ENCODE assay signal across 9 cellular contexts in genomic region chr20:31595654-31596411, GRCh38. TPM values are rescaled to one million over a fixed set of nuclear protein-coding genes. Genes with fewer than 3 reads are reported as not detected.
DNase-seq lines count a peak whose midpoint lies in the region; ATAC-seq and TF ChIP-seq lines count a peak whose summit lies in the region.
"Had no signal": no experiment of that assay in that cellular context is flagged by ENCODE, and none has a peak within 500 bp of the region (broad histone marks: within the 10 kb centered on the region; RNA-seq: fewer than 3 reads in every experiment).

No MANE protein-coding gene starts in this region.

- H3K9me3 Mint-ChIP-seq in activated CD8-positive, alpha-beta memory T cell treated with anti-CD3 and anti-CD28 coated beads, Interleukin-2, amount 10 ng/mL, durations not matched to agents 7 days and 5 days (ENCODE audit: low read depth): no peaks in the 10 kb centered on the region
- H3K9me3 Mint-ChIP-seq: dendritic cell treated with granulocyte-macrophage colony-stimulating factor and Interleukin-4, amounts not matched to agents 40 ng/mL and 50 ng/mL, for 4 days had no signal

- no peak for ATAC-seq in activated CD8-positive, alpha-beta memory T cell treated with anti-CD3 and anti-CD28 coated beads, Interleukin-2, amount 10 ng/mL, durations not matched to agents 7 days and 5 days

- H3K9me3 ChIP-seq in Karpas-422 (ENCODE audit: low read length): no peaks in the 10 kb centered on the region

- no peak overlapping the region for H3K27ac ChIP-seq in Karpas-422 (ENCODE audit: low read length)

- in situ Hi-C loops in SK-MEL-5 (cut with HindIII; ENCODE audit: low pct_unique_long_range_greater_than_20kb, low sequenced_read_pairs): no loop called here

- H3K4me3 ChIP-seq in foreskin fibroblast (ENCODE audit: low read depth in 1 of 2, low read length in 2 of 2) (no peak overlapping the region), Karpas-422 (ENCODE audit: low read length) (no peak overlapping the region)

- intact Hi-C loops in posterior vena cava (cut with DNase I): loop anchor here in 1 of 2 donors (2.0 to 5.0 kb wide), 2 partner anchors 23 to 756 kb away; no protein-coding TSS in a partner anchor

- no peak overlapping the region for H3K4me2 ChIP-seq in Karpas-422 (ENCODE audit: low read depth, low read length, poor library complexity, severe bottlenecking)

- no peaks in the 10 kb centered on the region for H3K79me2 ChIP-seq in Karpas-422 (ENCODE audit: low read length)

- CTCF ChIA-PET in activated CD8-positive, alpha-beta memory T cell treated with anti-CD3 and anti-CD28 coated beads, Interleukin-2, amount 10 ng/mL, durations not matched to agents 7 days and 5 days (lab: Charles Lee): interaction anchor here (2.7 kb wide), 1 partner anchor 17 kb away, joined by 14 read pairs; no protein-coding TSS in a partner anchor
- CTCF ChIA-PET in HEK293T (lab: Yijun Ruan, JAX): interaction anchor here (1.8 kb wide), 1 partner anchor 16 kb away, joined by 8 read pairs; no protein-coding TSS in a partner anchor

- H3K27ac Mint-ChIP-seq in activated CD8-positive, alpha-beta memory T cell treated with anti-CD3 and anti-CD28 coated beads, Interleukin-2, amount 10 ng/mL, durations not matched to agents 7 days and 5 days: no peak overlapping the region
- H3K27ac Mint-ChIP-seq: dendritic cell treated with granulocyte-macrophage colony-stimulating factor and Interleukin-4, amounts not matched to agents 40 ng/mL and 50 ng/mL, for 4 days had no signal

- POLR2A ChIA-PET in HEK293T (lab: Yijun Ruan, JAX): interaction anchor here (1.0 to 1.4 kb wide), 2 partner anchors 9 to 12 kb away, joined by 3 to 12 read pairs; partner anchors contain the start of gene ID1

- no peaks in the 10 kb centered on the region for H3K4me1 Mint-ChIP-seq in activated CD8-positive, alpha-beta memory T cell treated with anti-CD3 and anti-CD28 coated beads, Interleukin-2, amount 10 ng/mL, durations not matched to agents 7 days and 5 days

- H3K9me2 ChIP-seq in Karpas-422 (replicated peaks; ENCODE audit: insufficient read depth, low read length): no peaks in the 10 kb centered on the region

- no peak overlapping the region for H3K4me3 Mint-ChIP-seq in activated CD8-positive, alpha-beta memory T cell treated with anti-CD3 and anti-CD28 coated beads, Interleukin-2, amount 10 ng/mL, durations not matched to agents 7 days and 5 days
- H3K4me3 Mint-ChIP-seq: dendritic cell treated with granulocyte-macrophage colony-stimulating factor and Interleukin-4, amounts not matched to agents 40 ng/mL and 50 ng/mL, for 4 days had no signal

- no peak overlapping the region for H2AFZ ChIP-seq in Karpas-422 (ENCODE audit: low read length)

- no peaks in the 10 kb centered on the region for H3K36me3 Mint-ChIP-seq in activated CD8-positive, alpha-beta memory T cell treated with anti-CD3 and anti-CD28 coated beads, Interleukin-2, amount 10 ng/mL, durations not matched to agents 7 days and 5 days

- no peaks in the 10 kb centered on the region for H4K20me1 ChIP-seq in Karpas-422 (ENCODE audit: insufficient read depth, low read depth, low read length)

- no peak overlapping the region for H3K9ac ChIP-seq in Karpas-422 (ENCODE audit: low read length)

- DNase-seq in EH (ENCODE audit: low read depth) (peak; percentile 98), SK-MEL-5 (ENCODE audit: low read depth, low spot score) (peak; percentile 91), foreskin fibroblast (peak; percentile 99), posterior vena cava (ENCODE audit: low spot score) (peak; percentile 93), Karpas-422 (no peak), HEK293T (ENCODE audit: extremely low spot score) (no peak), globus pallidus (ENCODE audit: low spot score) (no peak)
- DNase-seq in activated CD8-positive, alpha-beta memory T cell treated with anti-CD3 and anti-CD28 coated beads, Interleukin-2, amount 10 ng/mL, durations not matched to agents 7 days and 5 days: no peak

- H3K4me1 ChIP-seq in Karpas-422 (ENCODE audit: low read length): no peaks in the 10 kb centered on the region

- no peaks in the 10 kb centered on the region for H3K27me3 ChIP-seq in Karpas-422 (ENCODE audit: low read length)

- no peaks in the 10 kb centered on the region for H3K36me3 ChIP-seq in Karpas-422 (ENCODE audit: insufficient read depth, low read length)

- TF ChIP-seq CTCF in foreskin fibroblast (IDR thresholded peaks at IDR 0.05; ENCODE audit: low read depth, low read length): no peak

- peaks cover 36% of the 10 kb centered on the region for H3K27me3 Mint-ChIP-seq in activated CD8-positive, alpha-beta memory T cell treated with anti-CD3 and anti-CD28 coated beads, Interleukin-2, amount 10 ng/mL, durations not matched to agents 7 days and 5 days
- H3K27me3 Mint-ChIP-seq: dendritic cell treated with granulocyte-macrophage colony-stimulating factor and Interleukin-4, amounts not matched to agents 40 ng/mL and 50 ng/mL, for 4 days had no signal

TF ChIP-seq in HEK293T, 16 proteins besides CTCF, POLR2A, EP300 and RAD21:
- TF ChIP-seq TARDBP (IDR thresholded peaks at IDR 0.05) (no peak), NFRKB (IDR thresholded peaks at IDR 0.05) (no peak), FOXK2 (IDR thresholded peaks at IDR 0.05) (no peak), ARNT (IDR thresholded peaks at IDR 0.05) (no peak), FOXM1 (IDR thresholded peaks at IDR 0.05; ENCODE audit: borderline replicate concordance) (no peak)
- TF ChIP-seq, protein P1, sequence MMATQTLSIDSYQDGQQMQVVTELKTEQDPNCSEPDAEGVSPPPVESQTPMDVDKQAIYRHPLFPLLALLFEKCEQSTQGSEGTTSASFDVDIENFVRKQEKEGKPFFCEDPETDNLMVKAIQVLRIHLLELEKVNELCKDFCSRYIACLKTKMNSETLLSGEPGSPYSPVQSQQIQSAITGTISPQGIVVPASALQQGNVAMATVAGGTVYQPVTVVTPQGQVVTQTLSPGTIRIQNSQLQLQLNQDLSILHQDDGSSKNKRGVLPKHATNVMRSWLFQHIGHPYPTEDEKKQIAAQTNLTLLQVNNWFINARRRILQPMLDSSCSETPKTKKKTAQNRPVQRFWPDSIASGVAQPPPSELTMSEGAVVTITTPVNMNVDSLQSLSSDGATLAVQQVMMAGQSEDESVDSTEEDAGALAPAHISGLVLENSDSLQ (IDR thresholded peaks at IDR 0.05): no peak

RNA-seq across cellular contexts. Expression of gene ID1, which starts 9.3 kb away (rescaled TPM):
- total RNA-seq in SK-MEL-5 (2014; rRNA removed; shearing (Covaris generic)): 23.3 and 28.2 TPM in 2 replicates
- polyA plus RNA-seq in SK-MEL-5 (2015; cell fraction: cytosol; rRNA removed): 142 and 173 TPM in 2 replicates
- 97.8 and 158 TPM in 2 replicates for polyA plus RNA-seq in SK-MEL-5 (2015; cell fraction: nucleus; rRNA removed)
- 100 to 1,000 TPM; 117 to 145 TPM for total RNA-seq in posterior vena cava
- 5.0 TPM in 1 of 2 replicates, not detected in the other for total RNA-seq in Karpas-422 (2014; rRNA removed; shearing (Covaris generic); ENCODE audit: low replicate concordance)
- total RNA-seq in activated CD8-positive, alpha-beta memory T cell treated with anti-CD3 and anti-CD28 coated beads, Interleukin-2, amount 10 ng/mL, durations not matched to agents 7 days and 5 days: not detected

RNA-seq across cellular contexts. Expression of gene COX4I2, which starts 41.9 kb away (rescaled TPM):
- not detected in 2 replicates for total RNA-seq in SK-MEL-5 (2014; rRNA removed; shearing (Covaris generic))
- polyA plus RNA-seq in SK-MEL-5 (2015; cell fraction: cytosol; rRNA removed): not detected in 2 replicates
- not detected in 2 replicates for polyA plus RNA-seq in SK-MEL-5 (2015; cell fraction: nucleus; rRNA removed)
- total RNA-seq in posterior vena cava: 1 to 10 TPM; 2.5 to 6.5 TPM
- total RNA-seq in Karpas-422 (2014; rRNA removed; shearing (Covaris generic); ENCODE audit: low replicate concordance): not detected in 2 replicates
- total RNA-seq in activated CD8-positive, alpha-beta memory T cell treated with anti-CD3 and anti-CD28 coated beads, Interleukin-2, amount 10 ng/mL, durations not matched to agents 7 days and 5 days: not detected

Comparison
In these comparisons a context has a peak if more than half of its experiments do, and no peak if none do; other contexts are left out.
1. DNase-seq: peak in EH (single experiment), SK-MEL-5 (single experiment), foreskin fibroblast (2 of 2) and posterior vena cava (single experiment); none in Karpas-422 (single experiment), activated CD8-positive, alpha-beta memory T cell treated with anti-CD3 and anti-CD28 coated beads, Interleukin-2, amount 10 ng/mL, durations not matched to agents 7 days and 5 days (single experiment), HEK293T (single experiment) and globus pallidus (single experiment).